Comparison of ENCODE assay signal across 8 cellular contexts in genomic region chr19:43534811-43535761, GRCh38. TPM values are rescaled to one million over a fixed set of nuclear protein-coding genes. Genes with fewer than 3 reads are reported as not detected.
DNase-seq lines count a peak whose midpoint lies in the region; ATAC-seq and TF ChIP-seq lines count a peak whose summit lies in the region.

No MANE protein-coding gene starts in this region.

- H3K4me1 Mint-ChIP-seq in progenitor cell of endocrine pancreas (ENCODE audit: low read depth) = peaks cover 7% of the 10 kb centered on the region

- no peak for TF ChIP-seq POLR2A in adrenal gland (IDR thresholded peaks at IDR 0.05)

- intact Hi-C loops in adrenal gland (cut with DNase I) (loop anchor here in 1 of 2 donors (5.0 kb wide), 1 partner anchor 57 kb away; no protein-coding TSS in a partner anchor), left ventricle myocardium inferior (cut with micrococcal nuclease) (no loop called here)

- H3K4me3 Mint-ChIP-seq in progenitor cell of endocrine pancreas (ENCODE audit: low read depth) = peak overlapping the region; percentile 41

- peaks cover 0 to 10% of the 10 kb centered on the region in 2 donors for H3K36me3 ChIP-seq in adrenal gland (replicated peaks in 1 of 2)
- H3K36me3 ChIP-seq in left ventricle myocardium inferior = peaks cover 27% of the 10 kb centered on the region

- H3K27me3 Mint-ChIP-seq in progenitor cell of endocrine pancreas = no peaks in the 10 kb centered on the region

- H3K4me1 ChIP-seq in adrenal gland (replicated peaks in 1 of 2) (peaks cover 6 to 9% of the 10 kb centered on the region in 2 donors), left ventricle myocardium inferior (peaks cover 32% of the 10 kb centered on the region)

- H3K4me3 ChIP-seq in adrenal gland (no peak overlapping the region), left ventricle myocardium inferior (peak overlapping the region; percentile 77)

- TF ChIP-seq CTCF in adrenal gland (IDR thresholded peaks at IDR 0.05) (peak; percentile 52 to 73 (median 61)), left ventricle myocardium inferior (IDR thresholded peaks at IDR 0.05; ENCODE audit: borderline replicate concordance) (peak; percentile 72), progenitor cell of endocrine pancreas (IDR thresholded peaks at IDR 0.05; ENCODE audit: unreplicated experiment) (peak; percentile 61)

- H3K27ac Mint-ChIP-seq in progenitor cell of endocrine pancreas = no peak overlapping the region

- H3K36me3 Mint-ChIP-seq in progenitor cell of endocrine pancreas (ENCODE audit: insufficient read depth) = peaks cover 27% of the 10 kb centered on the region

- ATAC-seq in GM19455 (IDR thresholded peaks at IDR 0.05; ENCODE audit: unreplicated experiment) (no peak), GM18498 (IDR thresholded peaks at IDR 0.05; ENCODE audit: unreplicated experiment) (no peak), GM21526 (IDR thresholded peaks at IDR 0.05; ENCODE audit: low FRiP score, unreplicated experiment) (no peak)

- H3K9me3 Mint-ChIP-seq in progenitor cell of endocrine pancreas (ENCODE audit: low read depth) = peaks cover 5% of the 10 kb centered on the region

- 45 to 58% (median 57%) methylated on average over 36 to 62 of the region's 62 CpGs for WGBS in adrenal gland, 4 donors

- H3K9me3 ChIP-seq in adrenal gland (replicated peaks in 1 of 3) (no peaks in the 10 kb centered on the region), left ventricle myocardium inferior (replicated peaks) (peaks cover 15% of the 10 kb centered on the region)

- H3K27me3 ChIP-seq in adrenal gland (no peaks in the 10 kb centered on the region), left ventricle myocardium inferior (ENCODE audit: low read depth) (no peaks in the 10 kb centered on the region)

- H3K27ac ChIP-seq in adrenal gland (peak overlapping the region in 3 of 5 donors; percentile 5 to 95 (median 94)), left ventricle myocardium inferior (replicated peaks) (peak overlapping the region; percentile 96)

- DNase-seq in EH (ENCODE audit: low read depth) = peak; percentile 69
- DNase-seq in NCI-H1694 (lab: John Stamatoyannopoulos, UW) = peak; percentile 14
- peak; percentile 74 to 86 (median 81) for DNase-seq in adrenal gland
- DNase-seq in left ventricle myocardium inferior = peak; percentile 70
- DNase-seq in progenitor cell of endocrine pancreas (ENCODE audit: low spot score, unreplicated experiment) = peak; percentile 49

RNA-seq across cellular contexts. Expression of gene ZNF575, which starts 2.1 kb away (rescaled TPM):
- total RNA-seq in adrenal gland (1 to 10 TPM in 3 of 8 donors, under 1 TPM in 3, not detected in 2; 0.27 to 2.9 (median 1.4) TPM), left ventricle myocardium inferior (1.1 TPM), progenitor cell of endocrine pancreas (0.60 and 0.74 TPM in 2 replicates)
- polyA plus RNA-seq in adrenal gland = 1 to 10 TPM in 2 of 3 donors, under 1 TPM in 1; 0.53 to 2.2 (median 1.2) TPM

RNA-seq across cellular contexts. Expression of gene ETHE1, which starts 8.1 kb away (rescaled TPM):
- total RNA-seq in adrenal gland (10 to 100 TPM; 22.7 to 78.7 (median 39.4) TPM), left ventricle myocardium inferior (14.6 TPM), progenitor cell of endocrine pancreas (24.4 and 28.0 TPM in 2 replicates)
- polyA plus RNA-seq in adrenal gland = 10 to 100 TPM; 18.2 to 20.0 (median 18.4) TPM

RNA-seq across cellular contexts. Expression of gene PHLDB3, which starts 30.5 kb away (rescaled TPM):
- total RNA-seq in adrenal gland (10 to 100 TPM in 7 of 8 donors, 1 to 10 TPM in 1; 3.5 to 30.7 (median 19.5) TPM), left ventricle myocardium inferior (4.5 TPM), progenitor cell of endocrine pancreas (20.3 and 23.4 TPM in 2 replicates)
- 10 to 100 TPM in 2 of 3 donors, 1 to 10 TPM in 1; 1.7 to 54.5 (median 33.7) TPM for polyA plus RNA-seq in adrenal gland

RNA-seq across cellular contexts. Expression of gene XRCC1, which starts 40.2 kb away (rescaled TPM):
- total RNA-seq in adrenal gland = 10 to 100 TPM; 16.6 to 32.2 (median 26.6) TPM
- 10 to 100 TPM; 15.7 to 37.2 (median 31.1) TPM for polyA plus RNA-seq in adrenal gland
- total RNA-seq in left ventricle myocardium inferior = 12.8 TPM
- total RNA-seq in progenitor cell of endocrine pancreas = 69.8 and 70.7 TPM in 2 replicates

RNA-seq across cellular contexts. Expression of gene PINLYP, which starts 40.5 kb away (rescaled TPM):
- total RNA-seq in adrenal gland (1 to 10 TPM in 6 of 8 donors, under 1 TPM in 1, not detected in 1; 0.61 to 5.1 (median 2.8) TPM), left ventricle myocardium inferior (1.0 TPM), progenitor cell of endocrine pancreas (6.3 and 7.7 TPM in 2 replicates)
- 10 to 100 TPM in 2 of 3 donors, 1 to 10 TPM in 1; 4.3 to 16.0 (median 12.4) TPM for polyA plus RNA-seq in adrenal gland

Comparison
In these comparisons a context has a peak if more than half of its experiments do, and no peak if none do; other contexts are left out.
1. DNase-seq: peak in every context shown above with its lines; median percentile 81 in adrenal gland; 70 in left ventricle myocardium inferior; 69 in EH; 49 in progenitor cell of endocrine pancreas; 14 in NCI-H1694.